Comparison of ENCODE assay signal across 1 cellular context in genomic region chr11:72112541-72113136, GRCh38.
TF ChIP-seq lines count a peak whose summit lies in the region.

ANAPC15 (minus strand) TSS chr11:72112695; CDS start chr11:72111276, 1,419 bp downstream.

TF ChIP-seq in A549, 52 proteins besides CTCF, POLR2A, EP300 and RAD21 (continued from another document):
- TF ChIP-seq, protein P1, sequence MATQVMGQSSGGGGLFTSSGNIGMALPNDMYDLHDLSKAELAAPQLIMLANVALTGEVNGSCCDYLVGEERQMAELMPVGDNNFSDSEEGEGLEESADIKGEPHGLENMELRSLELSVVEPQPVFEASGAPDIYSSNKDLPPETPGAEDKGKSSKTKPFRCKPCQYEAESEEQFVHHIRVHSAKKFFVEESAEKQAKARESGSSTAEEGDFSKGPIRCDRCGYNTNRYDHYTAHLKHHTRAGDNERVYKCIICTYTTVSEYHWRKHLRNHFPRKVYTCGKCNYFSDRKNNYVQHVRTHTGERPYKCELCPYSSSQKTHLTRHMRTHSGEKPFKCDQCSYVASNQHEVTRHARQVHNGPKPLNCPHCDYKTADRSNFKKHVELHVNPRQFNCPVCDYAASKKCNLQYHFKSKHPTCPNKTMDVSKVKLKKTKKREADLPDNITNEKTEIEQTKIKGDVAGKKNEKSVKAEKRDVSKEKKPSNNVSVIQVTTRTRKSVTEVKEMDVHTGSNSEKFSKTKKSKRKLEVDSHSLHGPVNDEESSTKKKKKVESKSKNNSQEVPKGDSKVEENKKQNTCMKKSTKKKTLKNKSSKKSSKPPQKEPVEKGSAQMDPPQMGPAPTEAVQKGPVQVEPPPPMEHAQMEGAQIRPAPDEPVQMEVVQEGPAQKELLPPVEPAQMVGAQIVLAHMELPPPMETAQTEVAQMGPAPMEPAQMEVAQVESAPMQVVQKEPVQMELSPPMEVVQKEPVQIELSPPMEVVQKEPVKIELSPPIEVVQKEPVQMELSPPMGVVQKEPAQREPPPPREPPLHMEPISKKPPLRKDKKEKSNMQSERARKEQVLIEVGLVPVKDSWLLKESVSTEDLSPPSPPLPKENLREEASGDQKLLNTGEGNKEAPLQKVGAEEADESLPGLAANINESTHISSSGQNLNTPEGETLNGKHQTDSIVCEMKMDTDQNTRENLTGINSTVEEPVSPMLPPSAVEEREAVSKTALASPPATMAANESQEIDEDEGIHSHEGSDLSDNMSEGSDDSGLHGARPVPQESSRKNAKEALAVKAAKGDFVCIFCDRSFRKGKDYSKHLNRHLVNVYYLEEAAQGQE (IDR thresholded peaks at IDR 0.05) = no peak
- TF ChIP-seq HOXA7 (CRISPR knock-in tag; IDR thresholded peaks at IDR 0.05) (no peak), SMC3 (IDR thresholded peaks at IDR 0.05) (no peak), USF2 (IDR thresholded peaks at IDR 0.05) (no peak), HOXB13 (CRISPR knock-in tag; IDR thresholded peaks at IDR 0.05; ENCODE audit: low read depth) (peak; percentile 51), CBX2 (IDR thresholded peaks at IDR 0.05; ENCODE audit: borderline replicate concordance, low read depth) (no peak), ZSCAN20 (CRISPR knock-in tag; IDR thresholded peaks at IDR 0.05) (no peak), TFCP2L1 (CRISPR knock-in tag; IDR thresholded peaks at IDR 0.05) (no peak), HOXB5 (CRISPR knock-in tag; IDR thresholded peaks at IDR 0.05) (no peak), HEYL (CRISPR knock-in tag; IDR thresholded peaks at IDR 0.05) (no peak), JUN (IDR thresholded peaks at IDR 0.05) (peak; percentile 82 to 89; a peak in 4 of 5 replicates), JUNB (IDR thresholded peaks at IDR 0.05) (no peak), NR3C1 (IDR thresholded peaks at IDR 0.05) (no peak), HES2 (IDR thresholded peaks at IDR 0.05) (no peak), CHD4 (IDR thresholded peaks at IDR 0.05; ENCODE audit: borderline replicate concordance) (no peak), EHF (CRISPR knock-in tag; IDR thresholded peaks at IDR 0.05) (no peak), TP53 (CRISPR knock-in tag; IDR thresholded peaks at IDR 0.05) (no peak), POLR2AphosphoS2 (conservative IDR thresholded peaks at IDR 0.05; ENCODE audit: low read length) (no peak), PHF8 (IDR thresholded peaks at IDR 0.05; ENCODE audit: borderline replicate concordance, low read depth) (peak; percentile 82; the same call in 1 of the 2 replicates), KDM5A (IDR thresholded peaks at IDR 0.05) (no peak), MYC (IDR thresholded peaks at IDR 0.05; ENCODE audit: borderline replicate concordance, low read length) (no peak)
- TF ChIP-seq, protein P2, sequence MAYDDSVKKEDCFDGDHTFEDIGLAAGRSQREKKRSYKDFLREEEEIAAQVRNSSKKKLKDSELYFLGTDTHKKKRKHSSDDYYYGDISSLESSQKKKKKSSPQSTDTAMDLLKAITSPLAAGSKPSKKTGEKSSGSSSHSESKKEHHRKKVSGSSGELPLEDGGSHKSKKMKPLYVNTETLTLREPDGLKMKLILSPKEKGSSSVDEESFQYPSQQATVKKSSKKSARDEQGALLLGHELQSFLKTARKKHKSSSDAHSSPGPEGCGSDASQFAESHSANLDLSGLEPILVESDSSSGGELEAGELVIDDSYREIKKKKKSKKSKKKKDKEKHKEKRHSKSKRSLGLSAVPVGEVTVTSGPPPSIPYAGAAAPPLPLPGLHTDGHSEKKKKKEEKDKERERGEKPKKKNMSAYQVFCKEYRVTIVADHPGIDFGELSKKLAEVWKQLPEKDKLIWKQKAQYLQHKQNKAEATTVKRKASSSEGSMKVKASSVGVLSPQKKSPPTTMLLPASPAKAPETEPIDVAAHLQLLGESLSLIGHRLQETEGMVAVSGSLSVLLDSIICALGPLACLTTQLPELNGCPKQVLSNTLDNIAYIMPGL (CRISPR knock-in tag; IDR thresholded peaks at IDR 0.05; ENCODE audit: borderline replicate concordance) = no peak
